In the genomic region with DNA sequence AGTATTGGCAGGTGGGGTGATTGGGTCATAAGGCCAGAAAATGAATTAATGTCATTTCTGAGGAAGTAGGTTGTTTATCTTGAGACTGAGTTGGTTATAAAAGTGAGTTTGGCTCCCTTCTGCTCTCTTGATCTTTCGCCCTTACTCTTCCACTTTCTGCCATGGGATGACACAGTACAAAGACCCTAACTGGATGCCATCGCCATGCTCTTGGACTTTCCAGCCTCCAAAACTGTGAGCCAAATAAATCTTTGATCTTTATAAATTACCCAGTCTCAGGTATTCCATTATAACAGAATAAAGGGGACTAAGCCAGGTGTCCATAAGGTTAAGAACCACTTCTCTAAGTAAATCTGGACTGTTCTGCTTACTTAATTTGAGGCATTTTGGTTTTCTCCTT, we compare ENCODE assay signal across 26 cellular contexts.
"Had no signal": no experiment of that assay in that cellular context is flagged by ENCODE, and none has a peak within 500 bp of the region (broad histone marks: within the 10 kb centered on the region; RNA-seq: fewer than 3 reads in every experiment).

No MANE protein-coding gene starts in this region.

- DNase-seq: islet precursor cell; left ventricle myocardium inferior; mesendoderm; midbrain; mucosa of descending colon; naive thymus-derived CD8-positive, alpha-beta T cell; nucleus accumbens; pancreas; posterior cingulate gyrus; retina; right cardiac atrium; sigmoid colon; small intestine; spleen; stimulated activated CD4-positive, alpha-beta T cell treated with anti-CD3 and anti-CD28 coated beads, Interleukin-4, amount 100 ng/mL, for 24 hours; stimulated activated naive CD4-positive, alpha-beta T cell treated with Interleukin-2 at 50 U/mL for 16 hours; stimulated activated naive CD8-positive, alpha-beta T cell treated with anti-CD3 and anti-CD28 coated beads, Interleukin-15, amount 100 ng/mL, for 72 hours; substantia nigra; uterus had no signal

- H3K9me3 ChIP-seq: left ventricle myocardium inferior, mucosa of descending colon, pancreas, prostate gland, sigmoid colon, spleen, tibial nerve, uterus had no signal

- ATAC-seq: mucosa of descending colon; naive thymus-derived CD8-positive, alpha-beta T cell; pancreas; right cardiac atrium; stimulated activated effector memory CD8-positive, alpha-beta T cell treated with anti-CD3 and anti-CD28 coated beads, Interleukin-12 subunit alpha, Interleukin-12 subunit beta, amount 100 ng/mL, for 72 hours; stimulated activated naive CD8-positive, alpha-beta T cell treated with anti-CD3 and anti-CD28 coated beads, Interleukin-15, amount 100 ng/mL, for 72 hours had no signal

- H3K4me3 ChIP-seq: left ventricle myocardium inferior, lung, mucosa of descending colon, pancreas, prostate gland, sigmoid colon, spleen, tibial nerve, uterus had no signal

- H3K4me1 ChIP-seq: prostate gland, uterus had no signal

- H3K27ac ChIP-seq: pancreas, prostate gland, spleen, tibial nerve, uterus had no signal

- H3K4me3 Mint-ChIP-seq: naive thymus-derived CD8-positive, alpha-beta T cell; nephron; neural crest cell; stimulated activated effector memory CD8-positive, alpha-beta T cell treated with anti-CD3 and anti-CD28 coated beads, Interleukin-12 subunit alpha, Interleukin-12 subunit beta, amount 100 ng/mL, for 72 hours; stimulated activated naive CD8-positive, alpha-beta T cell treated with anti-CD3 and anti-CD28 coated beads, Interleukin-15, amount 100 ng/mL, for 72 hours; type B pancreatic cell had no signal

- H3K36me3 Mint-ChIP-seq: stimulated activated effector memory CD8-positive, alpha-beta T cell treated with anti-CD3 and anti-CD28 coated beads, Interleukin-12 subunit alpha, Interleukin-12 subunit beta, amount 100 ng/mL, for 72 hours had no signal

- H3K27me3 Mint-ChIP-seq: naive thymus-derived CD8-positive, alpha-beta T cell; stimulated activated naive CD8-positive, alpha-beta T cell treated with anti-CD3 and anti-CD28 coated beads, Interleukin-15, amount 100 ng/mL, for 72 hours; type B pancreatic cell had no signal

- H3K27ac Mint-ChIP-seq: naive thymus-derived CD8-positive, alpha-beta T cell; nephron; stimulated activated effector memory CD8-positive, alpha-beta T cell treated with anti-CD3 and anti-CD28 coated beads, Interleukin-12 subunit alpha, Interleukin-12 subunit beta, amount 100 ng/mL, for 72 hours; stimulated activated naive CD8-positive, alpha-beta T cell treated with anti-CD3 and anti-CD28 coated beads, Interleukin-15, amount 100 ng/mL, for 72 hours; type B pancreatic cell had no signal

- H3K36me3 ChIP-seq: left ventricle myocardium inferior, pancreas, prostate gland, sigmoid colon, spleen, tibial nerve, uterus had no signal

- H3K27me3 ChIP-seq: pancreas, sigmoid colon, spleen, tibial nerve, uterus had no signal

- H3K9me3 Mint-ChIP-seq: naive thymus-derived CD8-positive, alpha-beta T cell; nephron; neural crest cell; stimulated activated effector memory CD8-positive, alpha-beta T cell treated with anti-CD3 and anti-CD28 coated beads, Interleukin-12 subunit alpha, Interleukin-12 subunit beta, amount 100 ng/mL, for 72 hours; stimulated activated naive CD8-positive, alpha-beta T cell treated with anti-CD3 and anti-CD28 coated beads, Interleukin-15, amount 100 ng/mL, for 72 hours; type B pancreatic cell had no signal
